8 cellular contexts compared by ENCODE assay signal in genomic region chr1:153568367-153569099, GRCh38. TPM values are rescaled to one million over a fixed set of nuclear protein-coding genes. Genes with fewer than 3 reads are reported as not detected.
DNase-seq lines count a peak whose midpoint lies in the region; ATAC-seq, FAIRE-seq and TF ChIP-seq lines count a peak whose summit lies in the region.

No MANE protein-coding gene starts in this region.

- peak; percentile 93 for TF ChIP-seq CTCF in CD4-positive, alpha-beta T cell (IDR thresholded peaks at IDR 0.05)
- TF ChIP-seq CTCF in endothelial cell of umbilical vein (IDR thresholded peaks at IDR 0.05; ENCODE audit: extremely low read depth in 1 of 2, insufficient read depth in 1 of 2, low read depth in 1 of 2, low read length in 2 of 2), result peak; percentile 98 to 99

- H3K36me3 ChIP-seq in HUES64 (ENCODE audit: insufficient read depth, low read length) (no peaks in the 10 kb centered on the region), NT2/D1 (ENCODE audit: insufficient read depth, insufficient read length, low read length) (no peaks in the 10 kb centered on the region), endothelial cell of umbilical vein (ENCODE audit: control insufficient read depth in 2 of 2, extremely low read depth in 1 of 2, insufficient read depth in 2 of 2, low read length in 2 of 2) (no peaks in the 10 kb centered on the region)

- dilution Hi-C loops in endothelial cell of umbilical vein (cut with MboI; ENCODE audit: extremely low pct_ligation_motif_present, low sequenced_read_pairs), result no loop called here

- H3K4me3 Mint-ChIP-seq in CD4-positive, alpha-beta T cell, result peak overlapping the region; percentile 59

- peaks cover 31% of the 10 kb centered on the region for H3K4me1 ChIP-seq in HUES64 (ENCODE audit: insufficient read depth, low read length)
- H3K4me1 ChIP-seq in NT2/D1 (ENCODE audit: insufficient read depth, insufficient read length), result peaks cover 32% of the 10 kb centered on the region
- peaks cover 37% of the 10 kb centered on the region for H3K4me1 ChIP-seq in endothelial cell of umbilical vein (ENCODE audit: control insufficient read depth, extremely low read depth, insufficient read depth, low read length)

- peaks cover 40% of the 10 kb centered on the region for H3K4me1 Mint-ChIP-seq in CD4-positive, alpha-beta T cell (ENCODE audit: low read depth)

- ATAC-seq in CD4-positive, alpha-beta T cell (ENCODE audit: poor library complexity), result peak; percentile 48
- no peak for ATAC-seq in GM21515 (IDR thresholded peaks at IDR 0.05; ENCODE audit: unreplicated experiment)

- TF ChIP-seq POLR2A in endothelial cell of umbilical vein (IDR thresholded peaks at IDR 0.05; ENCODE audit: low read depth, low read length), result no peak

- H3K79me2 ChIP-seq in endothelial cell of umbilical vein (ENCODE audit: control insufficient read depth, insufficient read depth, low read length), result no peaks in the 10 kb centered on the region

- peak overlapping the region; percentile 78 for H2AFZ ChIP-seq in endothelial cell of umbilical vein (ENCODE audit: low read depth, low read length)

- H3K36me3 Mint-ChIP-seq in CD4-positive, alpha-beta T cell (ENCODE audit: low read depth), result no peaks in the 10 kb centered on the region

- H3K9me3 Mint-ChIP-seq in CD4-positive, alpha-beta T cell, result no peaks in the 10 kb centered on the region

- peak; percentile 66 to 82 (median 73) for DNase-seq in CD4-positive, alpha-beta T cell
- DNase-seq in NT2/D1 (ENCODE audit: low read depth, low spot score) (peak; percentile 93), endothelial cell of umbilical vein (ENCODE audit: low read depth, low spot score) (peak; percentile 91), midbrain (lab: John Stamatoyannopoulos, UW) (peak; percentile 79)
- peak; percentile 95 for DNase-seq in activated CD8-positive, alpha-beta memory T cell treated with anti-CD3 and anti-CD28 coated beads, Interleukin-2, amount 50 U/mL, for 48 hours
- peak; percentile 69 to 80 for DNase-seq in stimulated activated CD8-positive, alpha-beta memory T cell treated with anti-CD3 and anti-CD28 coated beads, Interleukin-15, amount 100 ng/mL, for 48 hours (ENCODE audit: low read depth in 2 of 2)

- H3K4me2 ChIP-seq in endothelial cell of umbilical vein (ENCODE audit: insufficient read depth, low read length), result peak overlapping the region; percentile 4

- H3K9ac ChIP-seq in HUES64 (ENCODE audit: low read depth, low read length) (peak overlapping the region; percentile 9; the same call in 1 of the 2 replicates), NT2/D1 (ENCODE audit: insufficient read length, low read depth) (peak overlapping the region; percentile 72), endothelial cell of umbilical vein (replicated peaks; ENCODE audit: extremely low read depth, insufficient read depth, low read length) (peak overlapping the region; percentile 50)

- H3K27me3 ChIP-seq in CD4-positive, alpha-beta T cell (ENCODE audit: control insufficient read depth, insufficient read depth, low read length), result no peaks in the 10 kb centered on the region
- H3K27me3 ChIP-seq in HUES64 (ENCODE audit: insufficient read depth, low read length) (no peaks in the 10 kb centered on the region), NT2/D1 (ENCODE audit: insufficient read depth, insufficient read length) (no peaks in the 10 kb centered on the region), endothelial cell of umbilical vein (ENCODE audit: control insufficient read depth in 2 of 2, insufficient read depth in 2 of 2, low read length in 2 of 2) (no peaks in the 10 kb centered on the region)

- WGBS in HUES64, result 22% methylated on average over 25 of the region's 25 CpGs

- POLR2A ChIA-PET in CD4-positive, alpha-beta T cell (lab: Charles Lee), result interaction anchor here (0.9 to 1.8 kb wide), 6 partner anchors 24 to 65 kb away, joined by 3 to 26 read pairs (median 10); partner anchors contain the start of genes CHTOP, S100A4, S100A5 and S100A6
- POLR2A ChIA-PET in endothelial cell of umbilical vein (lab: Charles Lee), result interaction anchor here (1.2 to 1.5 kb wide), 5 partner anchors 33 to 66 kb away, joined by 4 to 14 read pairs (median 5); partner anchors contain the start of genes CHTOP, S100A13 and S100A6

- peak overlapping the region; percentile 72 for H3K27ac Mint-ChIP-seq in CD4-positive, alpha-beta T cell

- H3K9me3 ChIP-seq in CD4-positive, alpha-beta T cell (ENCODE audit: control insufficient read depth, low read length), result no peaks in the 10 kb centered on the region
- H3K9me3 ChIP-seq in HUES64 (ENCODE audit: insufficient read depth, low read depth, low read length) (no peaks in the 10 kb centered on the region), NT2/D1 (ENCODE audit: insufficient read depth, low read length) (no peaks in the 10 kb centered on the region), endothelial cell of umbilical vein (replicated peaks; ENCODE audit: control insufficient read depth, insufficient read depth, low read length) (no peaks in the 10 kb centered on the region)

- intact Hi-C loops in CD4-positive, alpha-beta T cell (cut with DNase I, micrococcal nuclease), result loop anchor here (1.0 kb wide), 2 partner anchors 35 to 57 kb away; no protein-coding TSS in a partner anchor
- intact Hi-C loops in endothelial cell of umbilical vein (cut with micrococcal nuclease), result loop anchor here (1.0 to 2.0 kb wide), 7 partner anchors 35 to 216 kb away; partner anchors contain the start of genes S100A13 and SNAPIN

- CTCF ChIA-PET in CD4-positive, alpha-beta T cell (lab: Charles Lee), result interaction anchor here (0.7 to 3.9 kb wide), 9 partner anchors 14 to 186 kb away, joined by 3 to 69 read pairs (median 3); partner anchors contain the start of genes S100A4, S100A5 and S100A6
- CTCF ChIA-PET in endothelial cell of umbilical vein (lab: Charles Lee), result interaction anchor here (0.6 to 6.3 kb wide), 22 partner anchors 9 to 216 kb away, joined by 3 to 216 read pairs (median 5); partner anchors contain the start of genes CHTOP, INTS3, S100A13 and S100A14

- BruUV-seq in endothelial cell of umbilical vein (replicated peaks; lab: Mats Ljungman, UMichigan), result no TSS peak

- peak; percentile 92 for FAIRE-seq in endothelial cell of umbilical vein (lab: Jason Lieb, UNC)

- H3K27ac ChIP-seq in CD4-positive, alpha-beta T cell (ENCODE audit: low read depth, low read length), result no peak overlapping the region
- H3K27ac ChIP-seq in HUES64 (ENCODE audit: low read depth, low read length) (peak overlapping the region; percentile 0; the same call in 1 of the 2 replicates), endothelial cell of umbilical vein (ENCODE audit: insufficient read depth, low read depth, low read length) (peak overlapping the region; percentile 99)

- H3K9me1 ChIP-seq in endothelial cell of umbilical vein (replicated peaks; ENCODE audit: control insufficient read depth, extremely low read depth, insufficient read depth, low read length), result no peaks in the 10 kb centered on the region

- no peaks in the 10 kb centered on the region for H4K20me1 ChIP-seq in endothelial cell of umbilical vein (replicated peaks; ENCODE audit: control insufficient read depth, extremely low read depth, insufficient read depth, low read length)

- H3K4me3 ChIP-seq in HUES64 (ENCODE audit: low read length) (peak overlapping the region; percentile 15), NT2/D1 (ENCODE audit: insufficient read length, low read depth) (peak overlapping the region; percentile 10), endothelial cell of umbilical vein (replicated peaks in 1 of 3; ENCODE audit: insufficient read depth in 1 of 3, low read depth in 1 of 3, low read length in 3 of 3) (no peak overlapping the region)

- no peaks in the 10 kb centered on the region for H3K27me3 Mint-ChIP-seq in CD4-positive, alpha-beta T cell

RNA-seq across cellular contexts. Expression of gene S100A2, which starts 2.9 kb away (rescaled TPM):
- total RNA-seq in CD4-positive, alpha-beta T cell, result not detected
- not detected for polyA plus RNA-seq in HUES64 (2013, experiment 1 of 2)
- not detected for polyA plus RNA-seq in HUES64 (2013, experiment 2 of 2)
- total RNA-seq in endothelial cell of umbilical vein, result 4.0 and 4.4 TPM in 2 replicates
- 3.9 and 4.3 TPM in 2 replicates for polyA plus RNA-seq in endothelial cell of umbilical vein
- 4.4 and 4.6 TPM in 2 replicates for polyA plus RNA-seq in endothelial cell of umbilical vein (2011; cell fraction: cytosol; rRNA removed)
- polyA plus RNA-seq in endothelial cell of umbilical vein (2011; cell fraction: nucleus; rRNA removed), result 5.0 and 5.6 TPM in 2 replicates
- polyA plus RNA-seq in endothelial cell of umbilical vein (2012), result 2.2 and 4.0 TPM in 2 replicates
- 1.2 TPM in 1 of 2 replicates, not detected in the other for polyA minus RNA-seq in endothelial cell of umbilical vein
- polyA minus RNA-seq in endothelial cell of umbilical vein (2011; cell fraction: cytosol; rRNA and poly(A)+ RNA removed), result 3.6 TPM
- polyA minus RNA-seq in endothelial cell of umbilical vein (2011; cell fraction: nucleus; rRNA and poly(A)+ RNA removed), result not detected in 2 replicates

RNA-seq across cellular contexts. Expression of gene S100A3, which starts 19.5 kb away (rescaled TPM):
- not detected for total RNA-seq in CD4-positive, alpha-beta T cell
- polyA plus RNA-seq in HUES64 (2013, experiment 1 of 2), result not detected
- 0.57 TPM for polyA plus RNA-seq in HUES64 (2013, experiment 2 of 2)
- 0.42 TPM in 1 of 2 replicates, not detected in the other for total RNA-seq in endothelial cell of umbilical vein
- 1.3 and 1.9 TPM in 2 replicates for polyA plus RNA-seq in endothelial cell of umbilical vein
- polyA plus RNA-seq in endothelial cell of umbilical vein (2011; cell fraction: cytosol; rRNA removed), result 0.98 and 1.2 TPM in 2 replicates
- polyA plus RNA-seq in endothelial cell of umbilical vein (2011; cell fraction: nucleus; rRNA removed), result 0.26 and 0.76 TPM in 2 replicates
- 2.2 and 2.3 TPM in 2 replicates for polyA plus RNA-seq in endothelial cell of umbilical vein (2012)
- not detected in 2 replicates for polyA minus RNA-seq in endothelial cell of umbilical vein
- not detected for polyA minus RNA-seq in endothelial cell of umbilical vein (2011; cell fraction: cytosol; rRNA and poly(A)+ RNA removed)
- polyA minus RNA-seq in endothelial cell of umbilical vein (2011; cell fraction: nucleus; rRNA and poly(A)+ RNA removed), result not detected in 2 replicates

RNA-seq across cellular contexts. Expression of gene S100A4, which starts 22.9 kb away (rescaled TPM):
- 100 to 1,000 TPM; 297 to 299 TPM for total RNA-seq in CD4-positive, alpha-beta T cell
- 24.9 TPM for polyA plus RNA-seq in HUES64 (2013, experiment 1 of 2)
- polyA plus RNA-seq in HUES64 (2013, experiment 2 of 2), result 36.8 TPM
- not detected in 2 replicates for total RNA-seq in endothelial cell of umbilical vein
- 0.62 and 1.1 TPM in 2 replicates for polyA plus RNA-seq in endothelial cell of umbilical vein
- polyA plus RNA-seq in endothelial cell of umbilical vein (2011; cell fraction: cytosol; rRNA removed), result 0.49 and 0.61 TPM in 2 replicates
- 0.53 TPM in 1 of 2 replicates, not detected in the other for polyA plus RNA-seq in endothelial cell of umbilical vein (2011; cell fraction: nucleus; rRNA removed)
- 0.55 and 0.67 TPM in 2 replicates for polyA plus RNA-seq in endothelial cell of umbilical vein (2012)
- polyA minus RNA-seq in endothelial cell of umbilical vein, result not detected in 2 replicates
- polyA minus RNA-seq in endothelial cell of umbilical vein (2011; cell fraction: cytosol; rRNA and poly(A)+ RNA removed), result 392 TPM
- 1.6 TPM in 1 of 2 replicates, not detected in the other for polyA minus RNA-seq in endothelial cell of umbilical vein (2011; cell fraction: nucleus; rRNA and poly(A)+ RNA removed)

RNA-seq across cellular contexts. Expression of gene S100A5, which starts 27.8 kb away (rescaled TPM):
- 1 to 10 TPM in 1 of 2 experiments, under 1 TPM in 1; 0.80 to 1.3 TPM for total RNA-seq in CD4-positive, alpha-beta T cell
- polyA plus RNA-seq in HUES64 (2013, experiment 1 of 2), result not detected
- polyA plus RNA-seq in HUES64 (2013, experiment 2 of 2), result not detected
- not detected in 2 replicates for total RNA-seq in endothelial cell of umbilical vein
- polyA plus RNA-seq in endothelial cell of umbilical vein, result not detected in 2 replicates
- polyA plus RNA-seq in endothelial cell of umbilical vein (2011; cell fraction: cytosol; rRNA removed), result not detected in 2 replicates
- not detected in 2 replicates for polyA plus RNA-seq in endothelial cell of umbilical vein (2011; cell fraction: nucleus; rRNA removed)
- polyA plus RNA-seq in endothelial cell of umbilical vein (2012), result not detected in 2 replicates
- not detected in 2 replicates for polyA minus RNA-seq in endothelial cell of umbilical vein
- not detected for polyA minus RNA-seq in endothelial cell of umbilical vein (2011; cell fraction: cytosol; rRNA and poly(A)+ RNA removed)
- polyA minus RNA-seq in endothelial cell of umbilical vein (2011; cell fraction: nucleus; rRNA and poly(A)+ RNA removed), result not detected in 2 replicates

RNA-seq across cellular contexts. Expression of gene S100A6, which starts 32.7 kb away (rescaled TPM):
- 100 to 1,000 TPM; 172 to 175 TPM for total RNA-seq in CD4-positive, alpha-beta T cell
- polyA plus RNA-seq in HUES64 (2013, experiment 1 of 2), result 14.3 TPM
- 23.3 TPM for polyA plus RNA-seq in HUES64 (2013, experiment 2 of 2)
- 908 and 937 TPM in 2 replicates for total RNA-seq in endothelial cell of umbilical vein
- 552 and 1,048 TPM in 2 replicates for polyA plus RNA-seq in endothelial cell of umbilical vein
- polyA plus RNA-seq in endothelial cell of umbilical vein (2011; cell fraction: cytosol; rRNA removed), result 546 and 836 TPM in 2 replicates
- polyA plus RNA-seq in endothelial cell of umbilical vein (2011; cell fraction: nucleus; rRNA removed), result 165 and 192 TPM in 2 replicates
- 1,329 and 2,007 TPM in 2 replicates for polyA plus RNA-seq in endothelial cell of umbilical vein (2012)
- polyA minus RNA-seq in endothelial cell of umbilical vein, result 399 and 432 TPM in 2 replicates
- polyA minus RNA-seq in endothelial cell of umbilical vein (2011; cell fraction: cytosol; rRNA and poly(A)+ RNA removed), result 1,781 TPM
- 44.4 and 69.7 TPM in 2 replicates for polyA minus RNA-seq in endothelial cell of umbilical vein (2011; cell fraction: nucleus; rRNA and poly(A)+ RNA removed)

Comparison
In these comparisons a context has a peak if more than half of its experiments do, and no peak if none do; other contexts are left out.
1. H3K4me3 ChIP-seq: peak in HUES64 (single experiment) and NT2/D1 (single experiment); none in endothelial cell of umbilical vein (0 of 3).
2. H3K9ac ChIP-seq: peak in every context shown above with its lines; median percentile 72 in NT2/D1; 50 in endothelial cell of umbilical vein; 9 in HUES64.
3. RNA of gene S100A4, which starts 22.9 kb away (total RNA-seq): 297 to 299 TPM in CD4-positive, alpha-beta T cell; not detected in endothelial cell of umbilical vein; every median in the first group is over 100 times any median in the second.
4. Peak in every context shown above with its lines, with median percentiles within 50 percentile points of each other: DNase-seq.